In genomic region chr14:88857861-88858260, GRCh38 we compare ENCODE assay signal across 6 cellular contexts. TPM values are rescaled to one million over a fixed set of nuclear protein-coding genes. Genes with fewer than 3 reads are reported as not detected.
DNase-seq lines count a peak whose midpoint lies in the region; ATAC-seq, FAIRE-seq and TF ChIP-seq lines count a peak whose summit lies in the region.
"Not testable (repeated sequence)": the region's sequence is repeated elsewhere in the genome, so short reads cannot be mapped to it uniquely, and the experiment has no call there.

No MANE protein-coding gene starts in this region.

- CTCF ChIA-PET in BJ (lab: Yijun Ruan, JAX); WTC11 (lab: Charles Lee); HepG2 (lab: Yijun Ruan, JAX; ENCODE audit: low intra/inter-chr PET ratio, low total read pairs): not testable (repeated sequence)
- CTCF ChIA-PET in HEK293 (lab: Yijun Ruan, JAX), result interaction anchor here (0.7 kb wide), 1 partner anchor 190 kb away, joined by 3 read pairs; no protein-coding TSS in a partner anchor

- intact Hi-C loops in HepG2 (cut with micrococcal nuclease; ENCODE audit: unreplicated experiment), result not testable (repeated sequence)

- WGBS in HepG2 (ENCODE audit: low lambda C conversion rate), result 100% methylated on average over 3 of the region's 3 CpGs

- not testable (repeated sequence) for H3K27me3 Mint-ChIP-seq in WTC11 (ENCODE audit: low read depth)

- POLR2A ChIA-PET in BJ (lab: Charles Lee); WTC11 (lab: Charles Lee); HepG2 (lab: Yijun Ruan, JAX): not testable (repeated sequence)
- POLR2A ChIA-PET in HEK293 (lab: Yijun Ruan, JAX), result interaction anchor here (0.6 kb wide), 1 partner anchor 54 kb away, joined by 4 read pairs; no protein-coding TSS in a partner anchor

- in situ Hi-C loops in HepG2 (cut with HindIII; ENCODE audit: extremely low pct_ligation_motif_present, low pct_unique_long_range_greater_than_20kb), result not testable (repeated sequence)

- H3K4me3 Mint-ChIP-seq in WTC11, result not testable (repeated sequence)

- H3K36me3 ChIP-seq in BJ (ENCODE audit: control insufficient read depth, insufficient read depth, low read length); HepG2 (replicated peaks in 1 of 2; ENCODE audit: control insufficient read depth in 1 of 2, insufficient read depth in 2 of 2, low read length in 2 of 2): not testable (repeated sequence)
- H3K36me3 ChIP-seq in HEK293 (ENCODE audit: control insufficient read depth in 2 of 2, insufficient read depth in 1 of 2, low read length in 2 of 2), result peaks cover 18 to 33% of the 10 kb centered on the region in 2 experiments
- peaks cover 13% of the 10 kb centered on the region for H3K36me3 ChIP-seq in SJSA1

- not testable (repeated sequence) for FAIRE-seq in HepG2 (lab: Jason Lieb, UNC)

- not testable (repeated sequence) for H4K20me1 ChIP-seq in HepG2 (ENCODE audit: insufficient read depth, low read length)

- TF ChIP-seq POLR2A in HepG2 (IDR thresholded peaks at IDR 0.05; ENCODE audit: insufficient read depth in 1 of 2, low read depth in 2 of 2, low read length in 2 of 2), result not testable (repeated sequence)

- TF ChIP-seq EP300 in HepG2 (IDR thresholded peaks at IDR 0.05; ENCODE audit: low read depth in 2 of 2, low read length in 2 of 2); HepG2 (CRISPR knock-in tag; IDR thresholded peaks at IDR 0.05; ENCODE audit: borderline replicate concordance): not testable (repeated sequence)

- H3K9me3 Mint-ChIP-seq in WTC11, result not testable (repeated sequence)

- H3K4me1 Mint-ChIP-seq in WTC11, result peaks cover 12% of the 10 kb centered on the region

- H3K4me3 ChIP-seq in BJ (ENCODE audit: low read depth, low read length); HEK293 (ENCODE audit: low read depth, low read length); LNCaP clone FGC (ENCODE audit: low read depth, low read length); SJSA1; HepG2 (replicated peaks in 1 of 3; ENCODE audit: insufficient read depth in 1 of 3, low read depth in 2 of 3, low read length in 3 of 3): not testable (repeated sequence)

- H3K27ac ChIP-seq in HEK293 (ENCODE audit: extremely low read depth, low read depth, low read length); HepG2 (ENCODE audit: extremely low read length, insufficient read depth, low read length): not testable (repeated sequence)
- H3K27ac ChIP-seq in SJSA1, result peak overlapping the region; percentile 58

- H3K27me3 ChIP-seq in BJ (ENCODE audit: control insufficient read depth, insufficient read depth, low read length); SJSA1 (replicated peaks); HepG2 (ENCODE audit: control insufficient read depth in 1 of 2, insufficient read depth in 2 of 2, low read length in 2 of 2): not testable (repeated sequence)

- not testable (repeated sequence) for TF ChIP-seq RAD21 in HepG2 (CRISPR knock-in tag; IDR thresholded peaks at IDR 0.05)

- H3K27ac Mint-ChIP-seq in WTC11, result not testable (repeated sequence)

- not testable (repeated sequence) for H3K79me2 ChIP-seq in HepG2 (ENCODE audit: insufficient read depth, low read length)

- TF ChIP-seq CTCF in BJ (IDR thresholded peaks at IDR 0.05; ENCODE audit: insufficient read depth, low read depth, low read length) (0 out of 2 replicates have a peak, but pooled peaks have one; percentile 3), LNCaP clone FGC (IDR thresholded peaks at IDR 0.05; ENCODE audit: control insufficient read depth, extremely low read depth, insufficient read depth) (peak; percentile 5; the same call in 1 of the 2 replicates)
- not testable (repeated sequence) for TF ChIP-seq CTCF in HEK293 (tag by site-specific recombination; IDR thresholded peaks at IDR 0.05); WTC11 (IDR thresholded peaks at IDR 0.05); HepG2 (CRISPR knock-in tag; IDR thresholded peaks at IDR 0.05)

- peaks cover 14% of the 10 kb centered on the region for H3K36me3 Mint-ChIP-seq in WTC11

- not testable (repeated sequence) for H3K9me3 ChIP-seq in HEK293 (ENCODE audit: control insufficient read depth, insufficient read depth, low read depth, low read length); SJSA1 (replicated peaks); HepG2 (ENCODE audit: low read length)

- BruUV-seq in HepG2 (replicated peaks; lab: Mats Ljungman, UMichigan), result not testable (repeated sequence)

- not testable (repeated sequence) for ATAC-seq in WTC11, HepG2

- H3K4me2 ChIP-seq in HepG2 (ENCODE audit: low read depth, low read length), result not testable (repeated sequence)

- not testable (repeated sequence) for DNase-seq in BJ (ENCODE audit: low read depth); LNCaP clone FGC (ENCODE audit: low read depth); SJSA1 (ENCODE audit: low read depth in 1 of 2, low spot score in 2 of 2); WTC11 (ENCODE audit: low spot score); HepG2 (ENCODE audit: low spot score)

- H2AFZ ChIP-seq in HepG2 (ENCODE audit: low read length), result not testable (repeated sequence)

- H3K4me1 ChIP-seq in HEK293 (ENCODE audit: control insufficient read depth, insufficient read depth, low read length); HepG2 (ENCODE audit: insufficient read depth, low read length): not testable (repeated sequence)
- peaks cover 25% of the 10 kb centered on the region for H3K4me1 ChIP-seq in SJSA1 (replicated peaks)

- not testable (repeated sequence) for H3K9ac ChIP-seq in HepG2 (ENCODE audit: insufficient read depth, low read depth, low read length)

TF ChIP-seq in HEK293, 187 proteins besides CTCF, POLR2A, EP300 and RAD21:
- TF ChIP-seq ZNF121 (tag by site-specific recombination; IDR thresholded peaks at IDR 0.05), result peak; percentile 56; the same call in 1 of the 2 replicates

TF ChIP-seq in WTC11, 78 proteins besides CTCF, POLR2A, EP300 and RAD21:
- TF ChIP-seq ZNF121 (CRISPR knock-in tag; IDR thresholded peaks at IDR 0.05), result peak; percentile 60; the same call in 1 of the 2 replicates

TF ChIP-seq in HepG2, 621 proteins besides CTCF, POLR2A, EP300 and RAD21:
- peak; percentile 46; the same call in 1 of the 2 replicates for TF ChIP-seq ZNF121 (CRISPR knock-in tag; IDR thresholded peaks at IDR 0.05)

RNA-seq across cellular contexts. Expression of gene TTC8, which starts 33.4 kb away (rescaled TPM):
- polyA plus RNA-seq in BJ (2011; rRNA removed), result 43.7 and 66.9 TPM in 2 replicates
- polyA minus RNA-seq in BJ (2011; rRNA and poly(A)+ RNA removed), result 21.3 and 31.9 TPM in 2 replicates
- total RNA-seq in SJSA1 (2014; rRNA removed; shearing (Covaris generic)), result 24.6 and 25.7 TPM in 2 replicates
- 13.8 to 15.5 TPM (median 14.8 TPM) in 3 replicates for total RNA-seq in WTC11 (2021)
- 13.8 and 19.5 TPM in 2 replicates for total RNA-seq in HepG2 (2016; rRNA removed; fragmentation: Illumina TruSeq; extraction: Trizol)
- 4.7 and 5.9 TPM in 2 replicates for total RNA-seq in HepG2 (2016; cell fraction: cytosol; rRNA removed; fragmentation: Illumina TruSeq; extraction: Trizol; ENCODE audit: low read depth)
- total RNA-seq in HepG2 (2016; cell fraction: insoluble cytoplasmic fraction; rRNA removed; fragmentation: Illumina TruSeq; extraction: Trizol), result 15.2 and 20.3 TPM in 2 replicates
- total RNA-seq in HepG2 (2016; cell fraction: membrane; rRNA removed; fragmentation: Illumina TruSeq; extraction: Trizol), result 6.1 and 7.5 TPM in 2 replicates
- 8.4 and 14.7 TPM in 2 replicates for total RNA-seq in HepG2 (2016; cell fraction: nucleus; rRNA removed; fragmentation: Illumina TruSeq; extraction: Trizol)
- 15.0 and 15.2 TPM in 2 replicates for polyA plus RNA-seq in HepG2 (2011; rRNA removed)
- 9.4 and 10.7 TPM in 2 replicates for polyA plus RNA-seq in HepG2 (2011; cell fraction: cytosol; rRNA removed)
- polyA plus RNA-seq in HepG2 (2011; cell fraction: nucleus; rRNA removed), result 12.5 and 15.5 TPM in 2 replicates
- polyA plus RNA-seq in HepG2 (2012), result 7.1 and 9.5 TPM in 2 replicates
- 0.93 and 1.3 TPM in 2 replicates for polyA plus RNA-seq in HepG2 (2016; cell fraction: cytosol; fragmentation: Illumina TruSeq; extraction: Trizol; ENCODE audit: low read depth)
- polyA plus RNA-seq in HepG2 (2016; cell fraction: insoluble cytoplasmic fraction; fragmentation: Illumina TruSeq; extraction: Trizol; ENCODE audit: low read depth), result 18.7 and 20.3 TPM in 2 replicates
- 2.8 and 3.7 TPM in 2 replicates for polyA plus RNA-seq in HepG2 (2016; cell fraction: membrane; fragmentation: Illumina TruSeq; extraction: Trizol; ENCODE audit: low read depth)
- polyA plus RNA-seq in HepG2 (2016; cell fraction: nucleus; fragmentation: Illumina TruSeq; extraction: Trizol; ENCODE audit: insufficient read depth, low read depth), result 14.3 and 14.7 TPM in 2 replicates
- polyA minus RNA-seq in HepG2 (2011; rRNA and poly(A)+ RNA removed; ENCODE audit: low replicate concordance), result 8.8 and 14.1 TPM in 2 replicates
- 11.0 and 11.3 TPM in 2 replicates for polyA minus RNA-seq in HepG2 (2011; cell fraction: cytosol; rRNA and poly(A)+ RNA removed)
- 11.1 and 12.2 TPM in 2 replicates for polyA minus RNA-seq in HepG2 (2011; cell fraction: nucleus; rRNA and poly(A)+ RNA removed)
